In the genomic region with DNA sequence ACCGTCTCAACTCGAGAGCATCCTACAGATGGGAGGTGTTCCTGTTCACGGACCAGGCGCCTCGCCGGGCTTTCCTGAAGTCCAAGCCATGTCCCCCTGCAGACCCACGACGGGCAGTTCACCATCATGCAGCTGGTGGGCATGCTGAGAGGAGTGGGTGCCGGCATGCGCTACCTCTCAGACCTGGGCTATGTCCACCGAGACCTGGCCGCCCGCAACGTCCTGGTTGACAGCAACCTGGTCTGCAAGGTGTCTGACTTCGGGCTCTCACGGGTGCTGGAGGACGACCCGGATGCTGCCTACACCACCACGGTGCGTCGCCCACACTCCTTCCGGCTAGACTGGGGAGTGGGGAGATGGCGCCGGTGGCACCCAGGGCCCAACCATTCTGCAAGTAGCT, we compare ENCODE assay signal across 37 cellular contexts. TPM values are rescaled to one million over a fixed set of nuclear protein-coding genes. Genes with fewer than 3 reads are reported as not detected.
"Had no signal": no experiment of that assay in that cellular context is flagged by ENCODE, and none has a peak within 500 bp of the region (broad histone marks: within the 10 kb centered on the region; RNA-seq: fewer than 3 reads in every experiment).

No MANE protein-coding gene starts in this region.

- H3K27ac Mint-ChIP-seq: activated CD4-positive, alpha-beta memory T cell treated with anti-CD3 and anti-CD28 coated beads, Interleukin-2, amount 10 ng/mL, durations not matched to agents 7 days and 5 days; activated CD4-positive, alpha-beta T cell treated with anti-CD3 and anti-CD28 coated beads for 36 hours; activated CD4-positive, alpha-beta T cell treated with anti-CD3 and anti-CD28 coated beads, Interleukin-2, amount 10 ng/mL, durations not matched to agents 7 days and 5 days; activated CD8-positive, alpha-beta memory T cell treated with anti-CD3 and anti-CD28 coated beads, Interleukin-2, amount 10 ng/mL, durations not matched to agents 7 days and 5 days; activated CD8-positive, alpha-beta T cell treated with anti-CD3 and anti-CD28 coated beads, Interleukin-2, amount 10 ng/mL, durations not matched to agents 7 days and 5 days; activated naive CD4-positive, alpha-beta T cell treated with anti-CD3 and anti-CD28 coated beads, Interleukin-2, amount 10 ng/mL, durations not matched to agents 7 days and 5 days; activated naive CD4-positive, alpha-beta T cell treated with anti-CD3 and anti-CD28 coated beads, Interleukin-2, amount 50 U/mL, for 24 hours; activated naive CD8-positive, alpha-beta T cell; activated naive CD8-positive, alpha-beta T cell treated with anti-CD3 and anti-CD28 coated beads, Interleukin-2, amount 10 ng/mL, durations not matched to agents 7 days and 5 days; activated naive CD8-positive, alpha-beta T cell treated with anti-CD3 and anti-CD28 coated beads, Interleukin-2, amount 50 U/mL, for 24 hours; activated T-cell treated with anti-CD3 and anti-CD28 coated beads, Interleukin-2, amount 50 U/mL, for 24 hours; activated T-helper 2 cell treated with anti-CD3 and anti-CD28 coated beads, Interferon-gamma antibody, Interleukin-2, Interleukin-4, amounts not matched to agents 10 μg/mL and 5 μg/mL and 100 μg/mL, durations not matched to agents 14 hours and 24 hours and 36 hours; brain; T-helper 1 cell treated with Interleukin-12 subunit alpha and Interleukin-12 subunit beta and Interleukin-4 antibody, amounts not matched to agents 30 μg/mL and 1 μg/mL, for 36 hours; T-helper 2 cell treated with Interferon-gamma antibody and Interleukin-4, amounts not matched to agents 5 μg/mL and 100 μg/mL, for 36 hours; WTC11 had no signal

- ATAC-seq: activated CD4-positive, alpha-beta T cell treated with anti-CD3 and anti-CD28 coated beads for 36 hours; activated CD4-positive, CD25-positive, alpha-beta regulatory T cell treated with anti-CD3 and anti-CD28 coated beads, Interleukin-2, amount 50 U/mL, for 24 hours; activated CD8-positive, alpha-beta memory T cell treated with anti-CD3 and anti-CD28 coated beads, Interleukin-2, amount 10 ng/mL, durations not matched to agents 7 days and 5 days; activated CD8-positive, alpha-beta T cell treated with anti-CD3 and anti-CD28 coated beads, Interleukin-2, amount 10 ng/mL, durations not matched to agents 7 days and 5 days; activated naive CD8-positive, alpha-beta T cell treated with anti-CD3 and anti-CD28 coated beads, Interleukin-2, amount 50 U/mL, for 24 hours; WTC11 had no signal

- H3K9me3 ChIP-seq: ascending aorta had no signal

- H3K36me3 Mint-ChIP-seq: activated CD8-positive, alpha-beta memory T cell treated with anti-CD3 and anti-CD28 coated beads, Interleukin-2, amount 10 ng/mL, durations not matched to agents 7 days and 5 days; activated naive CD4-positive, alpha-beta T cell treated with anti-CD3 and anti-CD28 coated beads, Interleukin-2, amount 10 ng/mL, durations not matched to agents 7 days and 5 days; activated naive CD4-positive, alpha-beta T cell treated with anti-CD3 and anti-CD28 coated beads, Interleukin-2, amount 50 U/mL, for 24 hours; activated naive CD8-positive, alpha-beta T cell; activated naive CD8-positive, alpha-beta T cell treated with anti-CD3 and anti-CD28 coated beads, Interleukin-2, amount 10 ng/mL, durations not matched to agents 7 days and 5 days; brain; WTC11 had no signal

- H3K9me3 Mint-ChIP-seq: activated CD4-positive, alpha-beta memory T cell treated with anti-CD3 and anti-CD28 coated beads, Interleukin-2, amount 10 ng/mL, durations not matched to agents 7 days and 5 days; activated CD4-positive, alpha-beta T cell treated with anti-CD3 and anti-CD28 coated beads, Interleukin-2, amount 10 ng/mL, durations not matched to agents 7 days and 5 days; activated naive CD4-positive, alpha-beta T cell treated with anti-CD3 and anti-CD28 coated beads, Interleukin-2, amount 10 ng/mL, durations not matched to agents 7 days and 5 days; activated naive CD4-positive, alpha-beta T cell treated with anti-CD3 and anti-CD28 coated beads, Interleukin-2, amount 50 U/mL, for 24 hours; activated naive CD8-positive, alpha-beta T cell treated with anti-CD3 and anti-CD28 coated beads, Interleukin-2, amount 10 ng/mL, durations not matched to agents 7 days and 5 days; activated naive CD8-positive, alpha-beta T cell treated with anti-CD3 and anti-CD28 coated beads, Interleukin-2, amount 50 U/mL, for 24 hours; activated T-cell treated with anti-CD3 and anti-CD28 coated beads, Interleukin-2, amount 50 U/mL, for 24 hours; activated T-helper 2 cell treated with anti-CD3 and anti-CD28 coated beads, Interferon-gamma antibody, Interleukin-2, Interleukin-4, amounts not matched to agents 10 μg/mL and 5 μg/mL and 100 μg/mL, durations not matched to agents 14 hours and 24 hours and 36 hours; brain; T-helper 1 cell treated with Interleukin-12 subunit alpha and Interleukin-12 subunit beta and Interleukin-4 antibody, amounts not matched to agents 30 μg/mL and 1 μg/mL, for 36 hours; T-helper 2 cell treated with Interferon-gamma antibody and Interleukin-4, amounts not matched to agents 5 μg/mL and 100 μg/mL, for 36 hours; WTC11 had no signal

- H3K4me3 ChIP-seq: ascending aorta had no signal

- H3K4me1 ChIP-seq: ascending aorta had no signal

- H3K4me3 Mint-ChIP-seq: activated CD4-positive, alpha-beta memory T cell treated with anti-CD3 and anti-CD28 coated beads, Interleukin-2, amount 10 ng/mL, durations not matched to agents 7 days and 5 days; activated CD4-positive, alpha-beta T cell treated with anti-CD3 and anti-CD28 coated beads for 36 hours; activated CD4-positive, alpha-beta T cell treated with anti-CD3 and anti-CD28 coated beads, Interleukin-2, amount 10 ng/mL, durations not matched to agents 7 days and 5 days; activated CD8-positive, alpha-beta memory T cell treated with anti-CD3 and anti-CD28 coated beads, Interleukin-2, amount 10 ng/mL, durations not matched to agents 7 days and 5 days; activated CD8-positive, alpha-beta T cell treated with anti-CD3 and anti-CD28 coated beads, Interleukin-2, amount 10 ng/mL, durations not matched to agents 7 days and 5 days; activated naive CD4-positive, alpha-beta T cell treated with anti-CD3 and anti-CD28 coated beads, Interleukin-2, amount 10 ng/mL, durations not matched to agents 7 days and 5 days; activated naive CD4-positive, alpha-beta T cell treated with anti-CD3 and anti-CD28 coated beads, Interleukin-2, amount 50 U/mL, for 24 hours; activated naive CD8-positive, alpha-beta T cell; activated naive CD8-positive, alpha-beta T cell treated with anti-CD3 and anti-CD28 coated beads, Interleukin-2, amount 10 ng/mL, durations not matched to agents 7 days and 5 days; activated naive CD8-positive, alpha-beta T cell treated with anti-CD3 and anti-CD28 coated beads, Interleukin-2, amount 50 U/mL, for 24 hours; activated T-cell treated with anti-CD3 and anti-CD28 coated beads, Interleukin-2, amount 50 U/mL, for 24 hours; brain; T-helper 1 cell treated with Interleukin-12 subunit alpha and Interleukin-12 subunit beta and Interleukin-4 antibody, amounts not matched to agents 30 μg/mL and 1 μg/mL, for 36 hours; T-helper 2 cell treated with Interferon-gamma antibody and Interleukin-4, amounts not matched to agents 5 μg/mL and 100 μg/mL, for 36 hours; WTC11 had no signal

- H3K4me1 Mint-ChIP-seq: activated CD4-positive, alpha-beta memory T cell treated with anti-CD3 and anti-CD28 coated beads, Interleukin-2, amount 10 ng/mL, durations not matched to agents 7 days and 5 days; activated CD4-positive, alpha-beta T cell treated with anti-CD3 and anti-CD28 coated beads for 36 hours; activated CD4-positive, alpha-beta T cell treated with anti-CD3 and anti-CD28 coated beads, Interleukin-2, amount 10 ng/mL, durations not matched to agents 7 days and 5 days; activated CD8-positive, alpha-beta memory T cell treated with anti-CD3 and anti-CD28 coated beads, Interleukin-2, amount 10 ng/mL, durations not matched to agents 7 days and 5 days; activated naive CD4-positive, alpha-beta T cell treated with anti-CD3 and anti-CD28 coated beads, Interleukin-2, amount 10 ng/mL, durations not matched to agents 7 days and 5 days; activated naive CD4-positive, alpha-beta T cell treated with anti-CD3 and anti-CD28 coated beads, Interleukin-2, amount 50 U/mL, for 24 hours; activated naive CD8-positive, alpha-beta T cell treated with anti-CD3 and anti-CD28 coated beads, Interleukin-2, amount 10 ng/mL, durations not matched to agents 7 days and 5 days; activated naive CD8-positive, alpha-beta T cell treated with anti-CD3 and anti-CD28 coated beads, Interleukin-2, amount 50 U/mL, for 24 hours; brain; WTC11 had no signal

- H3K36me3 ChIP-seq: ascending aorta, WERI-Rb-1 had no signal

- DNase-seq: activated CD4-positive, alpha-beta memory T cell treated with anti-CD3 and anti-CD28 coated beads, Interleukin-2, amount 10 ng/mL, durations not matched to agents 7 days and 5 days; activated CD4-positive, alpha-beta T cell treated with anti-CD3 and anti-CD28 coated beads for 1 hour; activated CD4-positive, alpha-beta T cell treated with anti-CD3 and anti-CD28 coated beads for 36 hours; activated CD4-positive, alpha-beta T cell treated with anti-CD3 and anti-CD28 coated beads for 48 hours; activated CD4-positive, alpha-beta T cell treated with anti-CD3 and anti-CD28 coated beads, Interleukin-2, amount 10 ng/mL, durations not matched to agents 7 days and 5 days; activated CD4-positive, alpha-beta T cell treated with anti-CD3 and anti-CD28 coated beads, Interleukin-2, amount 50 U/mL, for 48 hours; activated CD4-positive, CD25-positive, alpha-beta regulatory T cell; activated CD8-positive, alpha-beta memory T cell treated with anti-CD3 and anti-CD28 coated beads for 24 hours; activated CD8-positive, alpha-beta memory T cell treated with anti-CD3 and anti-CD28 coated beads, Interleukin-2, amount 10 ng/mL, durations not matched to agents 7 days and 5 days; activated CD8-positive, alpha-beta memory T cell treated with anti-CD3 and anti-CD28 coated beads, Interleukin-2, amount 50 U/mL, for 48 hours; activated CD8-positive, alpha-beta T cell treated with anti-CD3 and anti-CD28 coated beads, Interleukin-2, amount 10 ng/mL, durations not matched to agents 7 days and 5 days; activated effector memory CD4-positive, alpha-beta T cell treated with Interleukin-2 at 50 U/mL for 16 hours; activated gamma-delta T cell; activated naive CD4-positive, alpha-beta T cell treated with anti-CD3 and anti-CD28 coated beads, Interleukin-2, amount 10 ng/mL, durations not matched to agents 7 days and 5 days; activated naive CD4-positive, alpha-beta T cell treated with Interleukin-2 at 50 U/mL for 16 hours; activated naive CD8-positive, alpha-beta T cell treated with anti-CD3 and anti-CD28 coated beads, Interleukin-2, amount 10 ng/mL, durations not matched to agents 7 days and 5 days; activated naive CD8-positive, alpha-beta T cell treated with anti-CD3 and anti-CD28 coated beads, Interleukin-2, amount 50 U/mL, for 24 hours; activated T-cell treated with anti-CD3 and anti-CD28 coated beads, Interleukin-2, amount 50 U/mL, for 24 hours; activated T-cell treated with anti-CD3 and anti-CD28 coated beads, Interleukin-2, amount 50 U/mL, for 48 hours; amygdala; anterior cingulate cortex; central memory CD4-positive, alpha-beta T cell; SW 1271; T-helper 1 cell; T-helper 2 cell; T-helper 9 cell; WERI-Rb-1 had no signal

- H3K27me3 Mint-ChIP-seq: activated CD4-positive, alpha-beta memory T cell treated with anti-CD3 and anti-CD28 coated beads, Interleukin-2, amount 10 ng/mL, durations not matched to agents 7 days and 5 days; activated CD4-positive, alpha-beta T cell treated with anti-CD3 and anti-CD28 coated beads, Interleukin-2, amount 10 ng/mL, durations not matched to agents 7 days and 5 days; activated CD8-positive, alpha-beta memory T cell treated with anti-CD3 and anti-CD28 coated beads, Interleukin-2, amount 10 ng/mL, durations not matched to agents 7 days and 5 days had no signal

- H3K27ac ChIP-seq: ascending aorta, WERI-Rb-1 had no signal

RNA-seq across cellular contexts. Expression of gene EPHA8, which starts 35.4 kb away (rescaled TPM):
- total RNA-seq: activated CD4-positive, alpha-beta memory T cell treated with anti-CD3 and anti-CD28 coated beads, Interleukin-2, amount 10 ng/mL, durations not matched to agents 7 days and 5 days; activated CD4-positive, alpha-beta T cell treated with anti-CD3 and anti-CD28 coated beads for 36 hours; activated CD4-positive, alpha-beta T cell treated with anti-CD3 and anti-CD28 coated beads, Interleukin-2, amount 10 ng/mL, durations not matched to agents 7 days and 5 days; activated CD8-positive, alpha-beta memory T cell treated with anti-CD3 and anti-CD28 coated beads, Interleukin-2, amount 10 ng/mL, durations not matched to agents 7 days and 5 days; activated CD8-positive, alpha-beta T cell treated with anti-CD3 and anti-CD28 coated beads, Interleukin-2, amount 10 ng/mL, durations not matched to agents 7 days and 5 days; activated naive CD8-positive, alpha-beta T cell treated with anti-CD3 and anti-CD28 coated beads, Interleukin-2, amount 10 ng/mL, durations not matched to agents 7 days and 5 days; activated T-helper 2 cell treated with anti-CD3 and anti-CD28 coated beads, Interferon-gamma antibody, Interleukin-2, Interleukin-4, amounts not matched to agents 10 μg/mL and 5 μg/mL and 100 μg/mL, durations not matched to agents 14 hours and 24 hours and 36 hours; ascending aorta; cardiac septum had no signal

RNA-seq across cellular contexts. Expression of gene C1QA, which starts 37.7 kb away (rescaled TPM):
- total RNA-seq: activated CD4-positive, alpha-beta memory T cell treated with anti-CD3 and anti-CD28 coated beads, Interleukin-2, amount 10 ng/mL, durations not matched to agents 7 days and 5 days; activated CD4-positive, alpha-beta T cell treated with anti-CD3 and anti-CD28 coated beads for 36 hours; activated CD4-positive, alpha-beta T cell treated with anti-CD3 and anti-CD28 coated beads, Interleukin-2, amount 10 ng/mL, durations not matched to agents 7 days and 5 days; activated CD8-positive, alpha-beta memory T cell treated with anti-CD3 and anti-CD28 coated beads, Interleukin-2, amount 10 ng/mL, durations not matched to agents 7 days and 5 days; activated CD8-positive, alpha-beta T cell treated with anti-CD3 and anti-CD28 coated beads, Interleukin-2, amount 10 ng/mL, durations not matched to agents 7 days and 5 days; activated T-helper 2 cell treated with anti-CD3 and anti-CD28 coated beads, Interferon-gamma antibody, Interleukin-2, Interleukin-4, amounts not matched to agents 10 μg/mL and 5 μg/mL and 100 μg/mL, durations not matched to agents 14 hours and 24 hours and 36 hours had no signal

RNA-seq across cellular contexts. Expression of gene C1QC, which starts 44.7 kb away (rescaled TPM):
- total RNA-seq: activated CD4-positive, alpha-beta memory T cell treated with anti-CD3 and anti-CD28 coated beads, Interleukin-2, amount 10 ng/mL, durations not matched to agents 7 days and 5 days; activated CD4-positive, alpha-beta T cell treated with anti-CD3 and anti-CD28 coated beads for 36 hours; activated CD4-positive, alpha-beta T cell treated with anti-CD3 and anti-CD28 coated beads, Interleukin-2, amount 10 ng/mL, durations not matched to agents 7 days and 5 days; activated CD8-positive, alpha-beta memory T cell treated with anti-CD3 and anti-CD28 coated beads, Interleukin-2, amount 10 ng/mL, durations not matched to agents 7 days and 5 days; activated CD8-positive, alpha-beta T cell treated with anti-CD3 and anti-CD28 coated beads, Interleukin-2, amount 10 ng/mL, durations not matched to agents 7 days and 5 days; activated T-helper 2 cell treated with anti-CD3 and anti-CD28 coated beads, Interferon-gamma antibody, Interleukin-2, Interleukin-4, amounts not matched to agents 10 μg/mL and 5 μg/mL and 100 μg/mL, durations not matched to agents 14 hours and 24 hours and 36 hours had no signal

RNA-seq across cellular contexts. Expression of gene C1QB, which starts 54.3 kb away (rescaled TPM):
- total RNA-seq: activated CD4-positive, alpha-beta memory T cell treated with anti-CD3 and anti-CD28 coated beads, Interleukin-2, amount 10 ng/mL, durations not matched to agents 7 days and 5 days; activated CD4-positive, alpha-beta T cell treated with anti-CD3 and anti-CD28 coated beads for 36 hours; activated CD4-positive, alpha-beta T cell treated with anti-CD3 and anti-CD28 coated beads, Interleukin-2, amount 10 ng/mL, durations not matched to agents 7 days and 5 days; activated CD8-positive, alpha-beta memory T cell treated with anti-CD3 and anti-CD28 coated beads, Interleukin-2, amount 10 ng/mL, durations not matched to agents 7 days and 5 days; activated CD8-positive, alpha-beta T cell treated with anti-CD3 and anti-CD28 coated beads, Interleukin-2, amount 10 ng/mL, durations not matched to agents 7 days and 5 days; activated T-helper 2 cell treated with anti-CD3 and anti-CD28 coated beads, Interferon-gamma antibody, Interleukin-2, Interleukin-4, amounts not matched to agents 10 μg/mL and 5 μg/mL and 100 μg/mL, durations not matched to agents 14 hours and 24 hours and 36 hours had no signal
